Comparison of ENCODE assay signal across 8 cellular contexts in the genomic region with DNA sequence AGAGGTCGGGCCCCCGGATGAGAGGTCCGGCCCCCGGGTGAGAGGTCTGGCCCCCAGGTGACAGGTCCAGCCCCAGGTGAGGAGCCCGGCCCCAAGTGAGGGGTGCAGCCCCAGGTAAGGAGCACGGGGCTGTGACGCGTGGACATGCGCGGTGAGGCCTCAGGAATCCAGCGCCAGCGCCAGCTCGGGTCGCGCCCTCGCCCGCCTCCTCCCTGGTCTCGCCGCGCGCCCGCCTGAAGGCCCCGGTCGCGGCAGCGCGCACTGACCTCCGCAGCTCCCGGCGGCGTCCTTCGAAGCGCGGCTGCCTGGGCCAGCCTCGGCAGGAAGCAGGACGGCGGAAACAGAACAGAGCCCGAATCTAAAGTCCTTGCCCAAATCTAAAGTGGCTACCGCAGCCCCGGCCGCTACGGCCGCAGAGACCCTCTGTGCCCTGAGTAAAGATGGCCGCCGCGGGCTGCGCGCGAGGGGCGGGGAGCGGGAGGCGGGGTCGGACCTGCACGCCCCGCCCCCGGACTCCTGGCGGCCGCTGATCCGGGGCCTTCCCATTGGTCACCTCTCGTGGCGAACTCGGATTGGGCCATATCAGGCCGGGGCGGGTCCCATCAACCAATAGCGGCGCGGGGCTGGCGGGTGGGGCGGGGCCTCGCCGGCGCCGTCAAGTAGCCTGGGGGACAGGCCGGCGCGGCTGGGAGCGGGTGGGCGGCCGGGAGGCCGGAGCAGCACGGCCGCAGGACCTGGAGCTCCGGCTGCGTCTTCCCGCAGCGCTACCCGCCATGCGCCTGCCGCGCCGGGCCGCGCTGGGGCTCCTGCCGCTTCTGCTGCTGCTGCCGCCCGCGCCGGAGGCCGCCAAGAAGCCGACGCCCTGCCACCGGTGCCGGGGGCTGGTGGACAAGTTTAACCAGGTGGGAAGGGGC. TPM values are rescaled to one million over a fixed set of nuclear protein-coding genes. Genes with fewer than 3 reads are reported as not detected.
A peak's percentile ranks its signal among the peaks of the same experiment; 100 is the strongest.
DNase-seq lines count a peak whose midpoint lies in the region; TF ChIP-seq lines count a peak whose summit lies in the region.

A gene (minus strand): TSS at position 442 of the 914 bp plus-strand sequence. CDS start 4,673 bp downstream, outside the sequence.
A gene with protein sequence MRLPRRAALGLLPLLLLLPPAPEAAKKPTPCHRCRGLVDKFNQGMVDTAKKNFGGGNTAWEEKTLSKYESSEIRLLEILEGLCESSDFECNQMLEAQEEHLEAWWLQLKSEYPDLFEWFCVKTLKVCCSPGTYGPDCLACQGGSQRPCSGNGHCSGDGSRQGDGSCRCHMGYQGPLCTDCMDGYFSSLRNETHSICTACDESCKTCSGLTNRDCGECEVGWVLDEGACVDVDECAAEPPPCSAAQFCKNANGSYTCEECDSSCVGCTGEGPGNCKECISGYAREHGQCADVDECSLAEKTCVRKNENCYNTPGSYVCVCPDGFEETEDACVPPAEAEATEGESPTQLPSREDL (plus strand): TSS at position 638 of the 914 bp plus-strand sequence. CDS start 136 bp downstream, at position 774.

- H3K36me3 Mint-ChIP-seq in HFFc6 (ENCODE audit: low read depth), result no peaks in the 10 kb centered on the region

- WGBS in SK-N-SH (ENCODE audit: low lambda C conversion rate), result under 1% methylated on average over 20 of the region's 103 CpGs

- no peaks in the 10 kb centered on the region for H3K9me3 Mint-ChIP-seq in HFFc6

- TF ChIP-seq POLR2A in NB4 (IDR thresholded peaks at IDR 0.05; ENCODE audit: extremely low read depth, insufficient read length), result no peak

- H3K9me3 ChIP-seq in SK-N-SH, result no peaks in the 10 kb centered on the region

- no peaks in the 10 kb centered on the region for H3K9me2 ChIP-seq in SK-N-SH

- H3K9ac ChIP-seq in SK-N-SH, result peak within 1 kb of the TSS; percentile 86

- H3K4me3 ChIP-seq in GM06990 (replicated peaks; ENCODE audit: low read depth, low read length) (peak within 1 kb of the TSS; percentile 95), NB4 (ENCODE audit: low read depth, low read length) (peak within 1 kb of the TSS; percentile 60), SK-N-SH (ENCODE audit: low read depth in 2 of 2, low read length in 1 of 2) (peak within 1 kb of the TSS; percentile 72 to 83)

- no peak for TF ChIP-seq EP300 in SK-N-SH (IDR thresholded peaks at IDR 0.05; ENCODE audit: borderline replicate concordance in 1 of 2, low read depth in 1 of 2, low read length in 1 of 2)

- H3K36me3 ChIP-seq in GM06990 (ENCODE audit: control insufficient read depth, insufficient read depth, low read length), result peaks cover 24% of the 10 kb centered on the region
- H3K36me3 ChIP-seq in SK-N-SH (replicated peaks in 1 of 2; ENCODE audit: control insufficient read depth in 1 of 2, insufficient read depth in 2 of 2, low read length in 1 of 2), result peaks cover 0 to 24% of the 10 kb centered on the region in 2 experiments

- no peaks in the 10 kb centered on the region for H4K20me1 ChIP-seq in SK-N-SH (ENCODE audit: insufficient read depth)

- CTCF ChIA-PET in SK-N-SH (lab: Yijun Ruan, JAX), result interaction anchor here (0.7 to 2.2 kb wide), 2 partner anchors 12 to 14 kb away, joined by 3 to 12 read pairs; no protein-coding TSS in a partner anchor

- peak within 1 kb of the TSS; percentile 93 for H3K4me3 Mint-ChIP-seq in HFFc6

- DNase-seq in GM06990 (ENCODE audit: extremely low read depth, insufficient read length) (peak; percentile 97), HFFc6 (peak; percentile 95), NB4 (ENCODE audit: low read depth) (peak; percentile 97), SK-N-SH (peak; percentile 100), germinal center (ENCODE audit: low spot score) (peak; percentile 98), nucleus accumbens (lab: John Stamatoyannopoulos, UW) (peak; percentile 66 to 99 (median 95)), superior temporal gyrus (ENCODE audit: extremely low spot score) (peak; percentile 94)
- DNase-seq in activated naive CD4-positive, alpha-beta T cell treated with anti-CD3 and anti-CD28 coated beads, Interleukin-2, amount 50 U/mL, for 16 hours, result peak; percentile 96

- no peaks in the 10 kb centered on the region for H3F3A ChIP-seq in SK-N-SH (replicated peaks; ENCODE audit: insufficient read depth)

- peak within 1 kb of the TSS; percentile 88 to 93 for H3K27ac ChIP-seq in SK-N-SH (ENCODE audit: low read depth in 2 of 2, low read length in 1 of 2)

- TF ChIP-seq RAD21 in SK-N-SH (IDR thresholded peaks at IDR 0.05; ENCODE audit: low read length), result no peak

- H2AFZ ChIP-seq in SK-N-SH (ENCODE audit: low read depth), result peak within 1 kb of the TSS; percentile 97

- 0 out of 2 replicates have a peak, but pooled peaks cover 5% of the 10 kb centered on the region for H3K79me2 ChIP-seq in SK-N-SH (ENCODE audit: insufficient read depth)

- peak within 1 kb of the TSS; percentile 83 for H3K27ac Mint-ChIP-seq in HFFc6

- H3K27me3 Mint-ChIP-seq in HFFc6 (ENCODE audit: insufficient read depth), result peaks cover under 1% of the 10 kb centered on the region; the same call in 1 of the 2 replicates

- TF ChIP-seq CTCF in GM06990 (IDR thresholded peaks at IDR 0.05; ENCODE audit: insufficient read depth, low read length, poor library complexity, severe bottlenecking) (no peak), HFFc6 (IDR thresholded peaks at IDR 0.05) (no peak), NB4 (IDR thresholded peaks at IDR 0.05; ENCODE audit: low read depth, low read length) (no peak), SK-N-SH (IDR thresholded peaks at IDR 0.05) (no peak)

- H3K4me1 ChIP-seq in SK-N-SH (ENCODE audit: control insufficient read depth in 1 of 2, insufficient read depth in 2 of 2, low read depth in 1 of 2, low read length in 1 of 2), result peaks cover 0 to 12% of the 10 kb centered on the region in 2 experiments; a peak in 2 of 4 replicates

- POLR2A ChIA-PET in SK-N-SH (lab: Yijun Ruan, JAX), result interaction anchor here (1.1 to 1.6 kb wide), 2 partner anchors 15 kb away, joined by 5 read pairs; no protein-coding TSS in a partner anchor

- H3K4me1 Mint-ChIP-seq in HFFc6 (ENCODE audit: low read depth), result peaks cover 10% of the 10 kb centered on the region; the same call in 1 of the 2 replicates

- H3K4me2 ChIP-seq in SK-N-SH, result peak within 1 kb of the TSS; percentile 96

- H3K27me3 ChIP-seq in GM06990 (replicated peaks; ENCODE audit: control insufficient read depth, insufficient read depth, low read length), result no peaks in the 10 kb centered on the region
- H3K27me3 ChIP-seq in SK-N-SH (ENCODE audit: insufficient read depth), result no peaks in the 10 kb centered on the region

TF ChIP-seq in SK-N-SH, 30 proteins besides CTCF, POLR2A, EP300 and RAD21:
- TF ChIP-seq, protein P1, sequence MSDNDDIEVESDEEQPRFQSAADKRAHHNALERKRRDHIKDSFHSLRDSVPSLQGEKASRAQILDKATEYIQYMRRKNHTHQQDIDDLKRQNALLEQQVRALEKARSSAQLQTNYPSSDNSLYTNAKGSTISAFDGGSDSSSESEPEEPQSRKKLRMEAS (IDR thresholded peaks at IDR 0.05; ENCODE audit: low read depth), result peak; percentile 50; the same call in 1 of the 2 replicates
- TF ChIP-seq, protein P2, sequence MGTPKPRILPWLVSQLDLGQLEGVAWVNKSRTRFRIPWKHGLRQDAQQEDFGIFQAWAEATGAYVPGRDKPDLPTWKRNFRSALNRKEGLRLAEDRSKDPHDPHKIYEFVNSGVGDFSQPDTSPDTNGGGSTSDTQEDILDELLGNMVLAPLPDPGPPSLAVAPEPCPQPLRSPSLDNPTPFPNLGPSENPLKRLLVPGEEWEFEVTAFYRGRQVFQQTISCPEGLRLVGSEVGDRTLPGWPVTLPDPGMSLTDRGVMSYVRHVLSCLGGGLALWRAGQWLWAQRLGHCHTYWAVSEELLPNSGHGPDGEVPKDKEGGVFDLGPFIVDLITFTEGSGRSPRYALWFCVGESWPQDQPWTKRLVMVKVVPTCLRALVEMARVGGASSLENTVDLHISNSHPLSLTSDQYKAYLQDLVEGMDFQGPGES (IDR thresholded peaks at IDR 0.05; ENCODE audit: low read depth, low read length), result peak; percentile 49
- TF ChIP-seq FOXJ3 (CRISPR knock-in tag; IDR thresholded peaks at IDR 0.05) (no peak), TAF1 (IDR thresholded peaks at IDR 0.05; ENCODE audit: borderline replicate concordance, low read depth, low read length) (0 out of 2 replicates have a peak, but pooled peaks have one; percentile 31), MXI1 (IDR thresholded peaks at IDR 0.05; ENCODE audit: low read depth, low read length) (peak; percentile 83), CHD2 (IDR thresholded peaks at IDR 0.05; ENCODE audit: low read length, partially characterized antibody) (peak; percentile 4), YY1 (IDR thresholded peaks at IDR 0.05; ENCODE audit: low read depth) (peak; percentile 99), GABPA (IDR thresholded peaks at IDR 0.05; ENCODE audit: low read depth) (peak; percentile 69), NRF1 (IDR thresholded peaks at IDR 0.05; ENCODE audit: low read depth, low read length) (peak; percentile 63), SIN3A (IDR thresholded peaks at IDR 0.05; ENCODE audit: borderline replicate concordance, low read depth, low read length) (no peak), RXRA (IDR thresholded peaks at IDR 0.05; ENCODE audit: borderline replicate concordance, low read depth) (no peak), EZH2phosphoT487 (IDR thresholded peaks at IDR 0.05; ENCODE audit: borderline replicate concordance, low read depth) (no peak), RFX5 (IDR thresholded peaks at IDR 0.05; ENCODE audit: low read length) (peak; percentile 72)
- TF ChIP-seq, protein P3, sequence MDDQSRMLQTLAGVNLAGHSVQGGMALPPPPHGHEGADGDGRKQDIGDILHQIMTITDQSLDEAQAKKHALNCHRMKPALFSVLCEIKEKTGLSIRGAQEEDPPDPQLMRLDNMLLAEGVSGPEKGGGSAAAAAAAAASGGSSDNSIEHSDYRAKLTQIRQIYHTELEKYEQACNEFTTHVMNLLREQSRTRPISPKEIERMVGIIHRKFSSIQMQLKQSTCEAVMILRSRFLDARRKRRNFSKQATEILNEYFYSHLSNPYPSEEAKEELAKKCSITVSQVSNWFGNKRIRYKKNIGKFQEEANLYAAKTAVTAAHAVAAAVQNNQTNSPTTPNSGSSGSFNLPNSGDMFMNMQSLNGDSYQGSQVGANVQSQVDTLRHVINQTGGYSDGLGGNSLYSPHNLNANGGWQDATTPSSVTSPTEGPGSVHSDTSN (IDR thresholded peaks at IDR 0.05), result peak; percentile 4; the same call in 1 of the 2 replicates

RNA-seq across cellular contexts. Expression of the first gene that starts in this region (rescaled TPM):
- 10 to 100 TPM; 17.2 to 25.1 (median 20.2) TPM for total RNA-seq in HFFc6 (2021; fragmentation: NEBNext Ultra II Directional; extraction: Animal tissue kit (Norgen Biotek cat#: 25700))
- polyA plus RNA-seq in SK-N-SH (2012; rRNA removed), result 7.5 and 9.9 TPM in 2 replicates
- polyA plus RNA-seq in SK-N-SH (2012; cell fraction: cytosol; rRNA removed), result 6.0 and 8.3 TPM in 2 replicates
- 23.2 and 25.7 TPM in 2 replicates for polyA plus RNA-seq in SK-N-SH (2012; cell fraction: nucleus; rRNA removed)

RNA-seq across cellular contexts. Expression of the second gene that starts in this region (rescaled TPM):
- 10 to 100 TPM; 67.9 to 86.8 (median 78.5) TPM for total RNA-seq in HFFc6 (2021; fragmentation: NEBNext Ultra II Directional; extraction: Animal tissue kit (Norgen Biotek cat#: 25700))
- polyA plus RNA-seq in SK-N-SH (2012; rRNA removed), result 92.5 and 113 TPM in 2 replicates
- polyA plus RNA-seq in SK-N-SH (2012; cell fraction: cytosol; rRNA removed), result 66.3 and 80.8 TPM in 2 replicates
- polyA plus RNA-seq in SK-N-SH (2012; cell fraction: nucleus; rRNA removed), result 104 and 142 TPM in 2 replicates

Comparison
In these comparisons a context has a peak if more than half of its experiments do, and no peak if none do; other contexts are left out.
1. Peak in every context shown above with its lines: DNase-seq, H3K4me3 ChIP-seq and H3K27ac ChIP-seq.